In the genomic region with DNA sequence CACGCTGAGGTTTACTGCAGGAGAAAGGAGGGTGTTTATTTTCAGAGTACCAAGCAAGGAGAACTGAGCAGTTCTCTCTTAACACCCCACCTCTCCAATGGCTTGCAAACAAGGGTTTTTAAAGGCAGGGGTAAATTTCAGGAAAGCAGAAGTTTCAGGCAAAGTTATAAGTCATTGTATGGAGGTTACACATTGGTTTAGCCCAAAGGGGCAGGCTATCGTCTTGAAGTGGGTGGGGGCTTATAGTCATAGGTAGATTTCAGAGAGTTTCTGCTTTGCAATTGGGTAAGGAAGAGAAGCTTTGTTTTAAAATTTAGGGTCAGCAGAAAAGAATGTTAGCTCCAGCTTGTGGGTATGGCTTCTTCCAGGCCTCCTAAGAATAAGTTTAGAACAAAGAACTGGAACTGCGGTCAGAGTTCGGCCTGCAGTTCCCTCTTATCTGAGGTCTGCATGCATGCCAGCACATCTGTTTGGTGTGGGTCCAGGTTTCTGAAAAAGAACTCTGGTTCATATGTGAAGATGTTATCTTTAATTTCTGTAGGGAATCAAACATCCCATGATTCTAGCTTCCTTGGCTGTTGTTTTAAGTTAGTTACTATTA, we compare ENCODE assay signal across 1 cellular context.
TF ChIP-seq lines count a peak whose summit lies in the region.

No MANE protein-coding gene starts in this region.

TF ChIP-seq in K562, 482 proteins besides CTCF, POLR2A, EP300 and RAD21 (continued from another document and continues in another):
- TF ChIP-seq ZNF232 (CRISPR knock-in tag; IDR thresholded peaks at IDR 0.05) (no peak), ATF1 (CRISPR knock-in tag; IDR thresholded peaks at IDR 0.05) (no peak), ATF1 (tag; IDR thresholded peaks at IDR 0.05) (no peak), HLTF (IDR thresholded peaks at IDR 0.05) (no peak), GATA2 (CRISPR knock-in tag; IDR thresholded peaks at IDR 0.05) (peak; percentile 52; the same call in 1 of the 2 replicates), ARNT (IDR thresholded peaks at IDR 0.05) (no peak), ETV1 (tag; conservative IDR thresholded peaks at IDR 0.05; ENCODE audit: low read depth) (no peak), CHD1 (IDR thresholded peaks at IDR 0.05; ENCODE audit: low read length) (no peak), ID3 (CRISPR knock-in tag; IDR thresholded peaks at IDR 0.05) (no peak), ID3 (tag; IDR thresholded peaks at IDR 0.05) (no peak), NFIC (IDR thresholded peaks at IDR 0.05) (peak; percentile 66), ZNF512 (tag; IDR thresholded peaks at IDR 0.05) (no peak), XRCC5 (IDR thresholded peaks at IDR 0.05; ENCODE audit: low read depth, low read length) (no peak), TAF15 (IDR thresholded peaks at IDR 0.05; ENCODE audit: low read depth, low read length) (no peak), TAL1 (IDR thresholded peaks at IDR 0.05) (peak; percentile 81), SRSF9 (IDR thresholded peaks at IDR 0.05; ENCODE audit: borderline replicate concordance, low read depth, low read length) (no peak), LEF1 (IDR thresholded peaks at IDR 0.05) (peak; percentile 71; the same call in 1 of the 2 replicates), TBL1XR1 (IDR thresholded peaks at IDR 0.05; ENCODE audit: low read length in 2 of 2) (peak in 1 of 2 experiments; percentile 34; a peak in 1 of 4 replicates), SFPQ (IDR thresholded peaks at IDR 0.05; ENCODE audit: low read depth, low read length) (no peak), BRD9 (IDR thresholded peaks at IDR 0.05; ENCODE audit: low read depth, partially characterized antibody) (no peak), RFX7 (CRISPR knock-in tag; IDR thresholded peaks at IDR 0.05) (no peak), KDM2B (CRISPR knock-in tag; IDR thresholded peaks at IDR 0.05) (no peak), MYNN (IDR thresholded peaks at IDR 0.05) (no peak), MYNN (CRISPR knock-in tag; IDR thresholded peaks at IDR 0.05) (no peak), IRF9 (tag; IDR thresholded peaks at IDR 0.05) (no peak), HDGF (IDR thresholded peaks at IDR 0.05) (no peak), CHD4 (IDR thresholded peaks at IDR 0.05; ENCODE audit: insufficient read depth, insufficient replicate concordance, low read depth, low read length, poor library complexity, severe bottlenecking) (no peak), TRIM24 (IDR thresholded peaks at IDR 0.05) (peak in 1 of 2 experiments; percentile 31; a peak in 1 of 4 replicates), HNRNPH1 (optimal IDR thresholded peaks at IDR 0.05; ENCODE audit: low read depth, low read length) (no peak), LARP7 (IDR thresholded peaks at IDR 0.05) (no peak), PHF8 (IDR thresholded peaks at IDR 0.05; ENCODE audit: borderline replicate concordance, low read length) (no peak), ZNF445 (CRISPR knock-in tag; IDR thresholded peaks at IDR 0.05; ENCODE audit: low read depth) (no peak), GABPA (tag; conservative IDR thresholded peaks at IDR 0.05; ENCODE audit: low read depth) (no peak; the same call in 1 of the 2 replicates)
- TF ChIP-seq, protein P1, sequence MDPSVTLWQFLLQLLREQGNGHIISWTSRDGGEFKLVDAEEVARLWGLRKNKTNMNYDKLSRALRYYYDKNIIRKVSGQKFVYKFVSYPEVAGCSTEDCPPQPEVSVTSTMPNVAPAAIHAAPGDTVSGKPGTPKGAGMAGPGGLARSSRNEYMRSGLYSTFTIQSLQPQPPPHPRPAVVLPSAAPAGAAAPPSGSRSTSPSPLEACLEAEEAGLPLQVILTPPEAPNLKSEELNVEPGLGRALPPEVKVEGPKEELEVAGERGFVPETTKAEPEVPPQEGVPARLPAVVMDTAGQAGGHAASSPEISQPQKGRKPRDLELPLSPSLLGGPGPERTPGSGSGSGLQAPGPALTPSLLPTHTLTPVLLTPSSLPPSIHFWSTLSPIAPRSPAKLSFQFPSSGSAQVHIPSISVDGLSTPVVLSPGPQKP (CRISPR knock-in tag; IDR thresholded peaks at IDR 0.05), result no peak
- TF ChIP-seq, protein P2, sequence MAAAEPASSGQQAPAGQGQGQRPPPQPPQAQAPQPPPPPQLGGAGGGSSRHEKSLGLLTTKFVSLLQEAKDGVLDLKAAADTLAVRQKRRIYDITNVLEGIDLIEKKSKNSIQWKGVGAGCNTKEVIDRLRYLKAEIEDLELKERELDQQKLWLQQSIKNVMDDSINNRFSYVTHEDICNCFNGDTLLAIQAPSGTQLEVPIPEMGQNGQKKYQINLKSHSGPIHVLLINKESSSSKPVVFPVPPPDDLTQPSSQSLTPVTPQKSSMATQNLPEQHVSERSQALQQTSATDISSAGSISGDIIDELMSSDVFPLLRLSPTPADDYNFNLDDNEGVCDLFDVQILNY (CRISPR knock-in tag; IDR thresholded peaks at IDR 0.05), result no peak
- TF ChIP-seq, protein P3, sequence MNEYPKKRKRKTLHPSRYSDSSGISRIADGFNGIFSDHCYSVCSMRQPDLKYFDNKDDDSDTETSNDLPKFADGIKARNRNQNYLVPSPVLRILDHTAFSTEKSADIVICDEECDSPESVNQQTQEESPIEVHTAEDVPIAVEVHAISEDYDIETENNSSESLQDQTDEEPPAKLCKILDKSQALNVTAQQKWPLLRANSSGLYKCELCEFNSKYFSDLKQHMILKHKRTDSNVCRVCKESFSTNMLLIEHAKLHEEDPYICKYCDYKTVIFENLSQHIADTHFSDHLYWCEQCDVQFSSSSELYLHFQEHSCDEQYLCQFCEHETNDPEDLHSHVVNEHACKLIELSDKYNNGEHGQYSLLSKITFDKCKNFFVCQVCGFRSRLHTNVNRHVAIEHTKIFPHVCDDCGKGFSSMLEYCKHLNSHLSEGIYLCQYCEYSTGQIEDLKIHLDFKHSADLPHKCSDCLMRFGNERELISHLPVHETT (CRISPR knock-in tag; conservative IDR thresholded peaks at IDR 0.05 in 1 of 2, IDR thresholded peaks at IDR 0.05 in 1 of 2), result no peak; a peak in 1 of 4 replicates
- TF ChIP-seq, protein P4, sequence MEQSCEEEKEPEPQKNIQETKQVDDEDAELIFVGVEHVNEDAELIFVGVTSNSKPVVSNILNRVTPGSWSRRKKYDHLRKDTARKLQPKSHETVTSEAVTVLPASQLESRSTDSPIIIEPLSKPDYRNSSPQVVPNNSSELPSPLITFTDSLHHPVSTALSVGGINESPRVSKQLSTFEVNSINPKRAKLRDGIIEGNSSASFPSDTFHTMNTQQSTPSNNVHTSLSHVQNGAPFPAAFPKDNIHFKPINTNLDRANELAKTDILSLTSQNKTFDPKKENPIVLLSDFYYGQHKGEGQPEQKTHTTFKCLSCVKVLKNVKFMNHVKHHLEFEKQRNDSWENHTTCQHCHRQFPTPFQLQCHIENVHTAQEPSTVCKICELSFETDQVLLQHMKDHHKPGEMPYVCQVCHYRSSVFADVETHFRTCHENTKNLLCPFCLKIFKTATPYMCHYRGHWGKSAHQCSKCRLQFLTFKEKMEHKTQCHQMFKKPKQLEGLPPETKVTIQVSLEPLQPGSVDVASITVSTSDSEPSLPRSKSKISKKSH (CRISPR knock-in tag; IDR thresholded peaks at IDR 0.05), result no peak
- TF ChIP-seq, protein P5, sequence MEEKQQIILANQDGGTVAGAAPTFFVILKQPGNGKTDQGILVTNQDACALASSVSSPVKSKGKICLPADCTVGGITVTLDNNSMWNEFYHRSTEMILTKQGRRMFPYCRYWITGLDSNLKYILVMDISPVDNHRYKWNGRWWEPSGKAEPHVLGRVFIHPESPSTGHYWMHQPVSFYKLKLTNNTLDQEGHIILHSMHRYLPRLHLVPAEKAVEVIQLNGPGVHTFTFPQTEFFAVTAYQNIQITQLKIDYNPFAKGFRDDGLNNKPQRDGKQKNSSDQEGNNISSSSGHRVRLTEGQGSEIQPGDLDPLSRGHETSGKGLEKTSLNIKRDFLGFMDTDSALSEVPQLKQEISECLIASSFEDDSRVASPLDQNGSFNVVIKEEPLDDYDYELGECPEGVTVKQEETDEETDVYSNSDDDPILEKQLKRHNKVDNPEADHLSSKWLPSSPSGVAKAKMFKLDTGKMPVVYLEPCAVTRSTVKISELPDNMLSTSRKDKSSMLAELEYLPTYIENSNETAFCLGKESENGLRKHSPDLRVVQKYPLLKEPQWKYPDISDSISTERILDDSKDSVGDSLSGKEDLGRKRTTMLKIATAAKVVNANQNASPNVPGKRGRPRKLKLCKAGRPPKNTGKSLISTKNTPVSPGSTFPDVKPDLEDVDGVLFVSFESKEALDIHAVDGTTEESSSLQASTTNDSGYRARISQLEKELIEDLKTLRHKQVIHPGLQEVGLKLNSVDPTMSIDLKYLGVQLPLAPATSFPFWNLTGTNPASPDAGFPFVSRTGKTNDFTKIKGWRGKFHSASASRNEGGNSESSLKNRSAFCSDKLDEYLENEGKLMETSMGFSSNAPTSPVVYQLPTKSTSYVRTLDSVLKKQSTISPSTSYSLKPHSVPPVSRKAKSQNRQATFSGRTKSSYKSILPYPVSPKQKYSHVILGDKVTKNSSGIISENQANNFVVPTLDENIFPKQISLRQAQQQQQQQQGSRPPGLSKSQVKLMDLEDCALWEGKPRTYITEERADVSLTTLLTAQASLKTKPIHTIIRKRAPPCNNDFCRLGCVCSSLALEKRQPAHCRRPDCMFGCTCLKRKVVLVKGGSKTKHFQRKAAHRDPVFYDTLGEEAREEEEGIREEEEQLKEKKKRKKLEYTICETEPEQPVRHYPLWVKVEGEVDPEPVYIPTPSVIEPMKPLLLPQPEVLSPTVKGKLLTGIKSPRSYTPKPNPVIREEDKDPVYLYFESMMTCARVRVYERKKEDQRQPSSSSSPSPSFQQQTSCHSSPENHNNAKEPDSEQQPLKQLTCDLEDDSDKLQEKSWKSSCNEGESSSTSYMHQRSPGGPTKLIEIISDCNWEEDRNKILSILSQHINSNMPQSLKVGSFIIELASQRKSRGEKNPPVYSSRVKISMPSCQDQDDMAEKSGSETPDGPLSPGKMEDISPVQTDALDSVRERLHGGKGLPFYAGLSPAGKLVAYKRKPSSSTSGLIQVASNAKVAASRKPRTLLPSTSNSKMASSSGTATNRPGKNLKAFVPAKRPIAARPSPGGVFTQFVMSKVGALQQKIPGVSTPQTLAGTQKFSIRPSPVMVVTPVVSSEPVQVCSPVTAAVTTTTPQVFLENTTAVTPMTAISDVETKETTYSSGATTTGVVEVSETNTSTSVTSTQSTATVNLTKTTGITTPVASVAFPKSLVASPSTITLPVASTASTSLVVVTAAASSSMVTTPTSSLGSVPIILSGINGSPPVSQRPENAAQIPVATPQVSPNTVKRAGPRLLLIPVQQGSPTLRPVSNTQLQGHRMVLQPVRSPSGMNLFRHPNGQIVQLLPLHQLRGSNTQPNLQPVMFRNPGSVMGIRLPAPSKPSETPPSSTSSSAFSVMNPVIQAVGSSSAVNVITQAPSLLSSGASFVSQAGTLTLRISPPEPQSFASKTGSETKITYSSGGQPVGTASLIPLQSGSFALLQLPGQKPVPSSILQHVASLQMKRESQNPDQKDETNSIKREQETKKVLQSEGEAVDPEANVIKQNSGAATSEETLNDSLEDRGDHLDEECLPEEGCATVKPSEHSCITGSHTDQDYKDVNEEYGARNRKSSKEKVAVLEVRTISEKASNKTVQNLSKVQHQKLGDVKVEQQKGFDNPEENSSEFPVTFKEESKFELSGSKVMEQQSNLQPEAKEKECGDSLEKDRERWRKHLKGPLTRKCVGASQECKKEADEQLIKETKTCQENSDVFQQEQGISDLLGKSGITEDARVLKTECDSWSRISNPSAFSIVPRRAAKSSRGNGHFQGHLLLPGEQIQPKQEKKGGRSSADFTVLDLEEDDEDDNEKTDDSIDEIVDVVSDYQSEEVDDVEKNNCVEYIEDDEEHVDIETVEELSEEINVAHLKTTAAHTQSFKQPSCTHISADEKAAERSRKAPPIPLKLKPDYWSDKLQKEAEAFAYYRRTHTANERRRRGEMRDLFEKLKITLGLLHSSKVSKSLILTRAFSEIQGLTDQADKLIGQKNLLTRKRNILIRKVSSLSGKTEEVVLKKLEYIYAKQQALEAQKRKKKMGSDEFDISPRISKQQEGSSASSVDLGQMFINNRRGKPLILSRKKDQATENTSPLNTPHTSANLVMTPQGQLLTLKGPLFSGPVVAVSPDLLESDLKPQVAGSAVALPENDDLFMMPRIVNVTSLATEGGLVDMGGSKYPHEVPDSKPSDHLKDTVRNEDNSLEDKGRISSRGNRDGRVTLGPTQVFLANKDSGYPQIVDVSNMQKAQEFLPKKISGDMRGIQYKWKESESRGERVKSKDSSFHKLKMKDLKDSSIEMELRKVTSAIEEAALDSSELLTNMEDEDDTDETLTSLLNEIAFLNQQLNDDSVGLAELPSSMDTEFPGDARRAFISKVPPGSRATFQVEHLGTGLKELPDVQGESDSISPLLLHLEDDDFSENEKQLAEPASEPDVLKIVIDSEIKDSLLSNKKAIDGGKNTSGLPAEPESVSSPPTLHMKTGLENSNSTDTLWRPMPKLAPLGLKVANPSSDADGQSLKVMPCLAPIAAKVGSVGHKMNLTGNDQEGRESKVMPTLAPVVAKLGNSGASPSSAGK (IDR thresholded peaks at IDR 0.05), result no peak
